ENCODE assay signal across 10 cellular contexts in genomic region chr5:170070556-170071412, GRCh38. TPM values are rescaled to one million over a fixed set of nuclear protein-coding genes. Genes with fewer than 3 reads are reported as not detected.
DNase-seq lines count a peak whose midpoint lies in the region; ATAC-seq, FAIRE-seq and TF ChIP-seq lines count a peak whose summit lies in the region.
"Had no signal": no experiment of that assay in that cellular context is flagged by ENCODE, and none has a peak within 500 bp of the region (broad histone marks: within the 10 kb centered on the region; RNA-seq: fewer than 3 reads in every experiment).

No MANE protein-coding gene starts in this region.

- DNase-seq in HEK293T (ENCODE audit: extremely low spot score) (peak; percentile 66), astrocyte (ENCODE audit: low read depth) (peak; percentile 8), kidney (peak; percentile 73), thoracic aorta (ENCODE audit: low spot score) (no peak), uterus (no peak), RPMI8226 (no peak)

- no peak for TF ChIP-seq POLR2A in uterus (IDR thresholded peaks at IDR 0.05)

- no peaks in the 10 kb centered on the region for H3K27me3 ChIP-seq in astrocyte (ENCODE audit: insufficient read depth, low read length)
- H3K27me3 ChIP-seq in thoracic aorta (replicated peaks; ENCODE audit: insufficient read depth) = no peaks in the 10 kb centered on the region
- no peaks in the 10 kb centered on the region for H3K27me3 ChIP-seq in uterus

- intact Hi-C loops in kidney (cut with DNase I) = no loop called here
- intact Hi-C loops in uterus (cut with DNase I; ENCODE audit: low total_unique reads) = no loop called here

- H3K4me3 ChIP-seq in astrocyte (ENCODE audit: insufficient read depth, low read depth, low read length) (no peak overlapping the region), kidney (ENCODE audit: low read length in 2 of 2) (no peak overlapping the region), thoracic aorta (no peak overlapping the region), uterus (no peak overlapping the region)

- H4K20me1 ChIP-seq in astrocyte (ENCODE audit: insufficient read depth, low read length) = no peaks in the 10 kb centered on the region

- H3K9me3 ChIP-seq in astrocyte (ENCODE audit: insufficient read depth, low read depth, low read length) = no peaks in the 10 kb centered on the region
- no peaks in the 10 kb centered on the region for H3K9me3 ChIP-seq in kidney (ENCODE audit: control insufficient read depth in 1 of 2, low read length in 2 of 2)
- no peaks in the 10 kb centered on the region for H3K9me3 ChIP-seq in thoracic aorta
- no peaks in the 10 kb centered on the region for H3K9me3 ChIP-seq in uterus

- no peaks in the 10 kb centered on the region for H3K4me1 Mint-ChIP-seq in astrocyte (ENCODE audit: low read depth, unreplicated experiment)

- H3K9me3 Mint-ChIP-seq in astrocyte (ENCODE audit: unreplicated experiment) = no peaks in the 10 kb centered on the region

- H3K9ac ChIP-seq in astrocyte (ENCODE audit: low read length) (no peak overlapping the region), kidney (ENCODE audit: low read length in 2 of 2) (no peak overlapping the region)

- CTCF ChIA-PET in HEK293T (lab: Yijun Ruan, JAX) = interaction anchor here (0.5 to 1.8 kb wide), 24 partner anchors 8 to 1197 kb away, joined by 3 to 8 read pairs (median 4); partner anchors contain the start of gene INSYN2B

- no peak overlapping the region for H3K27ac ChIP-seq in C4-2B
- no peak overlapping the region for H3K27ac ChIP-seq in astrocyte (ENCODE audit: low read depth, low read length)
- no peak overlapping the region for H3K27ac ChIP-seq in kidney (ENCODE audit: low read depth in 2 of 2, low read length in 2 of 2)
- no peak overlapping the region for H3K27ac ChIP-seq in thoracic aorta
- H3K27ac ChIP-seq in uterus = no peak overlapping the region
- H3K27ac ChIP-seq: epithelial cell of prostate had no signal

- no peak for ATAC-seq in thoracic aorta (ENCODE audit: insufficient number of reproducible peaks, low FRiP score, low read depth)
- ATAC-seq in GM21423 (IDR thresholded peaks at IDR 0.05; ENCODE audit: unreplicated experiment) = no peak

- no peak overlapping the region for H3K27ac Mint-ChIP-seq in astrocyte (ENCODE audit: unreplicated experiment)

- POLR2A ChIA-PET in HEK293T (lab: Yijun Ruan, JAX) = no interaction called here

- H3K4me1 ChIP-seq in astrocyte (ENCODE audit: insufficient read depth, low read length) = no peaks in the 10 kb centered on the region
- H3K4me1 ChIP-seq in kidney (ENCODE audit: control insufficient read depth in 1 of 2, insufficient read depth in 1 of 2, low read depth in 1 of 2, low read length in 2 of 2) = no peaks in the 10 kb centered on the region
- H3K4me1 ChIP-seq in thoracic aorta (ENCODE audit: control insufficient read depth in 1 of 2, low read depth in 2 of 2) = no peaks in the 10 kb centered on the region
- no peaks in the 10 kb centered on the region for H3K4me1 ChIP-seq in uterus

- no peaks in the 10 kb centered on the region for H3K79me2 ChIP-seq in astrocyte (ENCODE audit: insufficient read depth, low read length)

- FAIRE-seq in astrocyte (lab: Jason Lieb, UNC) = no peak
- no peak for FAIRE-seq in kidney (lab: Jason Lieb, UNC)

- H3K36me3 ChIP-seq in astrocyte (ENCODE audit: insufficient read depth, low read length) (no peaks in the 10 kb centered on the region), kidney (ENCODE audit: control insufficient read depth in 1 of 2, insufficient read depth in 2 of 2, low read length in 2 of 2) (no peaks in the 10 kb centered on the region), thoracic aorta (no peaks in the 10 kb centered on the region), uterus (no peaks in the 10 kb centered on the region)

- peaks cover 40% of the 10 kb centered on the region for H3K27me3 Mint-ChIP-seq in astrocyte (ENCODE audit: low read depth, unreplicated experiment)

- no peak overlapping the region for H3K4me2 ChIP-seq in astrocyte (ENCODE audit: low read length)

- H3K4me3 Mint-ChIP-seq in astrocyte (ENCODE audit: unreplicated experiment) = no peak overlapping the region

- H3K36me3 Mint-ChIP-seq in astrocyte (ENCODE audit: low read depth, unreplicated experiment) = no peaks in the 10 kb centered on the region

- peak overlapping the region; percentile 39 for H2AFZ ChIP-seq in astrocyte (ENCODE audit: low read depth, low read length)

- peak; percentile 93 for TF ChIP-seq CTCF in C4-2B (conservative IDR thresholded peaks at IDR 0.05)
- peak; percentile 67 for TF ChIP-seq CTCF in astrocyte (IDR thresholded peaks at IDR 0.05; ENCODE audit: insufficient read depth, low read depth, low read length)
- peak; percentile 48 for TF ChIP-seq CTCF in kidney (IDR thresholded peaks at IDR 0.05; ENCODE audit: borderline replicate concordance, extremely low read depth, insufficient read depth)
- peak; percentile 33 for TF ChIP-seq CTCF in thoracic aorta (IDR thresholded peaks at IDR 0.05)
- TF ChIP-seq CTCF in uterus (IDR thresholded peaks at IDR 0.05) = peak in 1 of 4 experiments; percentile 14

TF ChIP-seq in HEK293T, 16 proteins besides CTCF, POLR2A, EP300 and RAD21:
- no peak for TF ChIP-seq BHLHE40 (IDR thresholded peaks at IDR 0.05; ENCODE audit: borderline replicate concordance)
- TF ChIP-seq SUZ12 (IDR thresholded peaks at IDR 0.05) = no peak
- TF ChIP-seq ELF4 (IDR thresholded peaks at IDR 0.05) = no peak
- TF ChIP-seq FOXM1 (IDR thresholded peaks at IDR 0.05; ENCODE audit: borderline replicate concordance) = no peak
- no peak for TF ChIP-seq TARDBP (IDR thresholded peaks at IDR 0.05)
- TF ChIP-seq NFRKB (IDR thresholded peaks at IDR 0.05) = no peak
- no peak for TF ChIP-seq HDGF (IDR thresholded peaks at IDR 0.05; ENCODE audit: borderline replicate concordance)
- no peak for TF ChIP-seq CTBP1 (IDR thresholded peaks at IDR 0.05; ENCODE audit: borderline replicate concordance)
- TF ChIP-seq FOXA1 (IDR thresholded peaks at IDR 0.05) = no peak
- TF ChIP-seq LEF1 (IDR thresholded peaks at IDR 0.05; ENCODE audit: borderline replicate concordance) = no peak
- no peak for TF ChIP-seq ZNF384 (IDR thresholded peaks at IDR 0.05)
- no peak for TF ChIP-seq FOXK2 (IDR thresholded peaks at IDR 0.05)
- no peak for TF ChIP-seq PKNOX1 (IDR thresholded peaks at IDR 0.05)
- TF ChIP-seq SP1 (IDR thresholded peaks at IDR 0.05) = no peak
- TF ChIP-seq L3MBTL2 (conservative IDR thresholded peaks at IDR 0.05) = no peak
- TF ChIP-seq ARNT (IDR thresholded peaks at IDR 0.05) = no peak

RNA-seq across cellular contexts. Expression of gene FOXI1, which starts 34.9 kb away (rescaled TPM):
- not detected in 2 replicates for total RNA-seq in astrocyte
- total RNA-seq in kidney = 5.1 TPM
- 48.5 TPM for polyA plus RNA-seq in kidney (ENCODE audit: insufficient read depth, low read depth, low replicate concordance)
- total RNA-seq in thoracic aorta = not detected
- not detected for total RNA-seq in uterus
- total RNA-seq: subcutaneous adipose tissue had no signal

Comparison
In these comparisons a context has a peak if more than half of its experiments do, and no peak if none do; other contexts are left out.
1. DNase-seq: peak in HEK293T (single experiment), astrocyte (single experiment) and kidney (single experiment); none in thoracic aorta (single experiment), uterus (0 of 2) and RPMI8226 (single experiment).